ENCODE assay signal across 9 cellular contexts in the genomic region with DNA sequence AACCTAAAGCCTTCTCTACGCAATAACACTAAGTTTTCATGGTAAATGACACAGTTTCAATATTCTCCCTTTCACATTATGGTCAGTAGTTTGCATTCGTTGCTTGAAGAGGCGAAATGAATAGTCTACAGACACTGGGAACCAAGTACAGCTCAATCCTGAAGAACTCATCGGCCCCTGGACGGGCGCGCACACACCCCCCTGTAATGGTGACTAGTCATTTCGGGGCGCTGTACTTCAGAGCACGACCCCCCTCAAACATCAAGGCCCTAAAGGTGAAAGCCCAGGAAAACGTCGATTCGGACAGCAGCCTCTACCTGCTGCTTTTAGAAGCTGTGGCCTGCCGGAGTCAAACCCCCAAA. TPM values are rescaled to one million over a fixed set of nuclear protein-coding genes. Genes with fewer than 3 reads are reported as not detected.
DNase-seq lines count a peak whose midpoint lies in the region; ATAC-seq, FAIRE-seq and TF ChIP-seq lines count a peak whose summit lies in the region.
"Had no signal": no experiment of that assay in that cellular context is flagged by ENCODE, and none has a peak within 500 bp of the region (broad histone marks: within the 10 kb centered on the region; RNA-seq: fewer than 3 reads in every experiment).

No MANE protein-coding gene starts in this region.

- TF ChIP-seq CTCF in astrocyte of the cerebellum (IDR thresholded peaks at IDR 0.05; ENCODE audit: low read depth, low read length, missing control alignments), result no peak

- intact Hi-C loops in left colon (cut with DNase I, micrococcal nuclease), result no loop called here

- 0 out of 2 replicates have a peak, but pooled peaks cover 4% of the 10 kb centered on the region for H3K36me3 ChIP-seq in HUES6 (ENCODE audit: control insufficient read depth, insufficient read depth, low read length)

- no peak for TF ChIP-seq POLR2A in H54 (IDR thresholded peaks at IDR 0.05; ENCODE audit: low read depth, low read length)

- in situ Hi-C loops in astrocyte of the cerebellum (cut with HindIII; ENCODE audit: low sequenced_read_pairs), result loop anchor here (5.0 kb wide), 1 partner anchor 45 kb away; no protein-coding TSS in a partner anchor

- H3K27ac ChIP-seq in HUES6 (ENCODE audit: low read depth, low read length), result peak overlapping the region; percentile 69; the same call in 1 of the 2 replicates
- H3K27ac ChIP-seq in substantia nigra (ENCODE audit: low read depth, low read length, poor library complexity, severe bottlenecking), result peak overlapping the region; percentile 91

- no peaks in the 10 kb centered on the region for H3K9me3 ChIP-seq in HUES6 (ENCODE audit: control insufficient read depth, insufficient read depth, low read depth, low read length)

- peak overlapping the region; percentile 87 for H3K4me3 ChIP-seq in HUES6 (ENCODE audit: low read depth, low read length)
- H3K4me3 ChIP-seq in astrocyte of the cerebellum (ENCODE audit: low read depth, low read length), result peak overlapping the region; percentile 86

- H3K9ac ChIP-seq in HUES6 (ENCODE audit: low read length), result peak overlapping the region; percentile 91

- peak; percentile 31 for ATAC-seq in left colon

- H3K4me1 ChIP-seq in HUES6 (ENCODE audit: control insufficient read depth, insufficient read depth, low read length), result peaks cover 22% of the 10 kb centered on the region

- no peak for FAIRE-seq in H54 (lab: Jason Lieb, UNC)

- DNase-seq in ELR (ENCODE audit: low read depth) (peak; percentile 44), astrocyte of the cerebellum (ENCODE audit: low read depth) (no peak), left colon (no peak), substantia nigra (lab: John Stamatoyannopoulos, UW) (peak in 4 of 49 donors; percentile 30 to 38 (median 34)), dedifferentiated amniotic fluid mesenchymal stem cell (ENCODE audit: extremely low spot score) (no peak), H54 (ENCODE audit: insufficient read length, low spot score) (no peak), NCI-H1436 (lab: John Stamatoyannopoulos, UW) (no peak)

- H3K27me3 ChIP-seq in HUES6 (ENCODE audit: control insufficient read depth, insufficient read depth, low read length), result no peaks in the 10 kb centered on the region

RNA-seq across cellular contexts. Expression of gene NT5C2, which starts 1.0 kb away (rescaled TPM):
- total RNA-seq in left colon, result 10 to 100 TPM; 87.2 to 99.3 TPM

RNA-seq across cellular contexts. Expression of gene RPEL1, which starts 53.6 kb away (rescaled TPM):
- total RNA-seq in left colon, result not detected
- total RNA-seq: T-helper 2 cell treated with Interferon-gamma antibody and Interleukin-4, amounts not matched to agents 100 ng/mL and 5 ng/mL, for 36 hours had no signal
